ENCODE assay signal across 8 cellular contexts in the genomic region with DNA sequence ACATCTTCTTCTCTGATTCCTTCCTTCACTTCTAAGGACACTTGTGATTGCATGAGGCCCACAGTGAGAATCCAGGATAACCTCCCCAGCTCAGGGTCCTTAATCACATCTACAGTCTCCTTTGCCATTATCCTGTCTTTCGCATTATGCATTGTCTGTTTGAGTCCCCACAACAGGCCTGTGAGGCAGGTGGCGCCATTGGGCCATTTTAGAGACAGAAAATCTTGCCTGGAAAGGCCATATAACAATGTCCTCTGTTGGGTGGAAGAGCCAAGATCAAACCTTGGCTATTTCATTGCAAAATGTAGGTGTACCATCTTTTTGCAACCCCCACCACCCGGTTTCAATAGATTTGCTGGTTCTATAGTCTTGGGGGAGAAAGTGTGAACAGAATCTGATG.
DNase-seq lines count a peak whose midpoint lies in the region; ATAC-seq and TF ChIP-seq lines count a peak whose summit lies in the region.

No MANE protein-coding gene starts in this region.

- TF ChIP-seq CTCF in AG10803 (conservative IDR thresholded peaks at IDR 0.05; ENCODE audit: low read length), result peak; percentile 78
- peak; percentile 75 for TF ChIP-seq CTCF in SU-DHL-6 (IDR thresholded peaks at IDR 0.05; ENCODE audit: insufficient read depth, low read length, poor library complexity, severe bottlenecking)

- no peak overlapping the region for H3K9ac ChIP-seq in SU-DHL-6 (ENCODE audit: low read length)

- no peak overlapping the region for H3K27ac ChIP-seq in SU-DHL-6 (ENCODE audit: low read depth, low read length)

- no peaks in the 10 kb centered on the region for H3K79me2 ChIP-seq in SU-DHL-6 (ENCODE audit: insufficient read depth, low read length)

- no peaks in the 10 kb centered on the region for H4K20me1 ChIP-seq in SU-DHL-6 (ENCODE audit: low read depth, low read length)

- DNase-seq in AG10803 (ENCODE audit: low read depth) (peak; percentile 48), amniotic epithelial cell (ENCODE audit: low read depth) (peak; percentile 53), hepatic stellate cell (ENCODE audit: low spot score) (peak; percentile 16)
- peak; percentile 23 to 37 (median 34) for DNase-seq in stimulated activated CD4-positive, alpha-beta T cell treated with anti-CD3 and anti-CD28 coated beads, Interleukin-12 subunit alpha, Interleukin-12 subunit beta, amount 100 ng/mL, for 48 hours (ENCODE audit: low read depth in 2 of 3, low spot score in 1 of 3)

- H3F3A ChIP-seq in SU-DHL-6 (ENCODE audit: insufficient read depth), result no peaks in the 10 kb centered on the region

- H3K36me3 ChIP-seq in SU-DHL-6 (ENCODE audit: low read length), result no peaks in the 10 kb centered on the region

- no peaks in the 10 kb centered on the region for H3K9me3 ChIP-seq in SU-DHL-6 (ENCODE audit: insufficient read depth, low read length)

- no peak overlapping the region for H2AFZ ChIP-seq in SU-DHL-6 (ENCODE audit: low read depth, low read length, severe bottlenecking)

- H3K27me3 ChIP-seq in SU-DHL-6 (ENCODE audit: low read length), result no peaks in the 10 kb centered on the region

- H3K9me2 ChIP-seq in SU-DHL-6 (replicated peaks; ENCODE audit: insufficient read depth, low read length), result no peaks in the 10 kb centered on the region

- ATAC-seq in GM18517 (IDR thresholded peaks at IDR 0.05; ENCODE audit: unreplicated experiment), result peak; percentile 56
- ATAC-seq in HG03575 (IDR thresholded peaks at IDR 0.05; ENCODE audit: extremely low read depth, insufficient number of reproducible peaks, low FRiP score, unreplicated experiment), result peak; percentile 71
- ATAC-seq in HG03521 (IDR thresholded peaks at IDR 0.05; ENCODE audit: unreplicated experiment), result no peak

- H3K4me3 ChIP-seq in AG10803 (ENCODE audit: low read length) (no peak overlapping the region), SU-DHL-6 (ENCODE audit: insufficient read depth, low read length, poor library complexity, severe bottlenecking) (no peak overlapping the region)

- no peak overlapping the region for H3K4me2 ChIP-seq in SU-DHL-6 (ENCODE audit: low read depth, low read length, poor library complexity, severe bottlenecking)
